ENCODE assay signal across 19 cellular contexts in the genomic region with DNA sequence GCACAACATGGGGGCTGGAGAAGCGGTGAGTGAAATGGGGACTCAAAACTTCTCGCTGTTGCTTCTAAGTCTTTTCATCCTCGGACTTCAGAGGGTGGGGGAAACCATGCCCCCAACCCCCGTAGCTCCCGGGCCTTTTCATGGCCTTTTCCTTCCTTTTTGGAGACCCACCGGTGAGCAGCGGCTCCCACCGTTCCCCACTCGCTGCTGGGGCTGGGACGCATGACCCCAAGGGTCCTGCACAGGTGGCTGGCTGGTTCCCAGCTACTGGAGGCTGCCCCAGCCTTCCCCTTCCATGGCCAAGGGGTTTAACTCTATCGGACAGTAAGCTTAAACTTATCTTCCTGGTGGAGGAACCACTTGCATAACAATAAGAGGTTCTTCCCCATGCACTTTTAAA.
DNase-seq lines count a peak whose midpoint lies in the region; ATAC-seq and TF ChIP-seq lines count a peak whose summit lies in the region.
"Had no signal": no experiment of that assay in that cellular context is flagged by ENCODE, and none has a peak within 500 bp of the region (broad histone marks: within the 10 kb centered on the region; RNA-seq: fewer than 3 reads in every experiment).

No MANE protein-coding gene starts in this region.

- no peak for TF ChIP-seq RAD21 in SK-N-SH (IDR thresholded peaks at IDR 0.05; ENCODE audit: low read length)

- H3K9ac ChIP-seq in SK-N-SH, result no peak overlapping the region
- H3K9ac ChIP-seq: BLaER1 had no signal

- TF ChIP-seq CTCF in GM23338 (conservative IDR thresholded peaks at IDR 0.05; ENCODE audit: low read depth in 2 of 2), result no peak
- TF ChIP-seq CTCF in WTC11 (IDR thresholded peaks at IDR 0.05), result no peak
- TF ChIP-seq CTCF in osteocyte (IDR thresholded peaks at IDR 0.05), result no peak
- TF ChIP-seq CTCF in SK-N-SH (IDR thresholded peaks at IDR 0.05), result no peak

- H4K20me1 ChIP-seq in GM23338 (replicated peaks; ENCODE audit: insufficient read depth) (no peaks in the 10 kb centered on the region), SK-N-SH (ENCODE audit: insufficient read depth) (no peaks in the 10 kb centered on the region)
- H4K20me1 ChIP-seq: BLaER1 had no signal

- no peak for TF ChIP-seq EP300 in SK-N-SH (IDR thresholded peaks at IDR 0.05; ENCODE audit: borderline replicate concordance in 1 of 2, low read depth in 1 of 2, low read length in 1 of 2)

- H3K27me3 Mint-ChIP-seq in GM23338 (ENCODE audit: insufficient read depth, low read depth, poor library complexity) (no peaks in the 10 kb centered on the region), WTC11 (ENCODE audit: low read depth) (no peaks in the 10 kb centered on the region), osteocyte (ENCODE audit: unreplicated experiment) (no peaks in the 10 kb centered on the region)
- H3K27me3 Mint-ChIP-seq: CD4-positive, CD25-positive, alpha-beta regulatory T cell; CD8-positive, alpha-beta memory T cell had no signal

- no peaks in the 10 kb centered on the region for H3K27me3 ChIP-seq in GM23338 (ENCODE audit: insufficient read depth)
- H3K27me3 ChIP-seq in SK-N-SH (ENCODE audit: insufficient read depth), result peaks cover 25% of the 10 kb centered on the region
- no peaks in the 10 kb centered on the region for H3K27me3 ChIP-seq in MG63
- H3K27me3 ChIP-seq: BLaER1 had no signal

- no peaks in the 10 kb centered on the region for H3K9me3 Mint-ChIP-seq in GM23338
- H3K9me3 Mint-ChIP-seq in WTC11, result peaks cover 5% of the 10 kb centered on the region
- H3K9me3 Mint-ChIP-seq in osteocyte (ENCODE audit: unreplicated experiment), result no peaks in the 10 kb centered on the region

- H3F3A ChIP-seq in GM23338 (replicated peaks; ENCODE audit: low read depth) (no peaks in the 10 kb centered on the region), SK-N-SH (replicated peaks; ENCODE audit: insufficient read depth) (no peaks in the 10 kb centered on the region)

- H3K4me3 ChIP-seq in GM23338 (no peak overlapping the region), SK-N-SH (ENCODE audit: low read depth in 2 of 2, low read length in 1 of 2) (no peak overlapping the region), MG63 (no peak overlapping the region)
- H3K4me3 ChIP-seq: BLaER1 had no signal

- H3K36me3 ChIP-seq in GM23338 (ENCODE audit: insufficient read depth) (no peaks in the 10 kb centered on the region), SK-N-SH (replicated peaks in 1 of 2; ENCODE audit: control insufficient read depth in 1 of 2, insufficient read depth in 2 of 2, low read length in 1 of 2) (no peaks in the 10 kb centered on the region), MG63 (no peaks in the 10 kb centered on the region)
- H3K36me3 ChIP-seq: BE2C, BLaER1 had no signal

- DNase-seq in GM23338 (ENCODE audit: low spot score), result no peak
- DNase-seq in WTC11 (ENCODE audit: low spot score), result no peak
- DNase-seq in osteocyte (ENCODE audit: extremely low spot score, unreplicated experiment), result peak; percentile 83
- DNase-seq in SK-N-SH, result no peak
- DNase-seq in NCI-H2196 (lab: John Stamatoyannopoulos, UW; ENCODE audit: unreplicated experiment), result no peak
- DNase-seq in MG63, result no peak
- no peak for DNase-seq in nucleus accumbens (lab: John Stamatoyannopoulos, UW)
- DNase-seq: 8988T; ACHN; BE2C; C1 segment of cervical spinal cord; CD4-positive, CD25-positive, alpha-beta regulatory T cell; CD8-positive, alpha-beta memory T cell; COR-L47; DMS79 treated with DMSO at 0.1 percent for 48 hours; GF-D8 had no signal

- H3K9me3 ChIP-seq in SK-N-SH, result no peaks in the 10 kb centered on the region
- no peaks in the 10 kb centered on the region for H3K9me3 ChIP-seq in MG63
- H3K9me3 ChIP-seq: BE2C, BLaER1 had no signal

- H2AFZ ChIP-seq in GM23338, result 0 out of 2 replicates have a peak overlapping the region, but pooled peaks have one; percentile 23
- H2AFZ ChIP-seq in SK-N-SH (ENCODE audit: low read depth), result no peak overlapping the region

- 0 out of 2 replicates have a peak overlapping the region, but pooled peaks have one; percentile 65 for H3K27ac Mint-ChIP-seq in GM23338
- peak overlapping the region; percentile 60; the same call in 1 of the 2 replicates for H3K27ac Mint-ChIP-seq in WTC11
- H3K27ac Mint-ChIP-seq in osteocyte (ENCODE audit: unreplicated experiment), result no peak overlapping the region
- H3K27ac Mint-ChIP-seq: CD14-positive monocyte; CD4-positive, alpha-beta memory T cell; CD4-positive, CD25-positive, alpha-beta regulatory T cell; CD8-positive, alpha-beta memory T cell had no signal

- H3K4me1 ChIP-seq in GM23338 (ENCODE audit: insufficient read depth) (no peaks in the 10 kb centered on the region; the same call in 1 of the 2 replicates), SK-N-SH (ENCODE audit: control insufficient read depth in 1 of 2, insufficient read depth in 2 of 2, low read depth in 1 of 2, low read length in 1 of 2) (no peaks in the 10 kb centered on the region)
- H3K4me1 ChIP-seq: BE2C, BLaER1 had no signal

- CTCF ChIA-PET in WTC11 (lab: Charles Lee) (no interaction called here), SK-N-SH (lab: Yijun Ruan, JAX) (interaction anchor here (0.7 to 1.5 kb wide), 3 partner anchors 13 to 28 kb away, joined by 3 read pairs; no protein-coding TSS in a partner anchor)

- H3K9me2 ChIP-seq in GM23338 (ENCODE audit: insufficient read depth) (no peaks in the 10 kb centered on the region), SK-N-SH (no peaks in the 10 kb centered on the region; the same call in 1 of the 2 replicates)

- POLR2A ChIA-PET in WTC11 (lab: Charles Lee) (no interaction called here), SK-N-SH (lab: Yijun Ruan, JAX) (no interaction called here)

- no peaks in the 10 kb centered on the region for H3K79me2 ChIP-seq in GM23338 (replicated peaks; ENCODE audit: insufficient read depth)
- no peaks in the 10 kb centered on the region for H3K79me2 ChIP-seq in SK-N-SH (ENCODE audit: insufficient read depth)

- H3K4me3 Mint-ChIP-seq in GM23338 (no peak overlapping the region), WTC11 (no peak overlapping the region), osteocyte (ENCODE audit: unreplicated experiment) (no peak overlapping the region)
- H3K4me3 Mint-ChIP-seq: CD14-positive monocyte; CD4-positive, alpha-beta memory T cell; CD4-positive, CD25-positive, alpha-beta regulatory T cell; CD8-positive, alpha-beta memory T cell had no signal

- ATAC-seq in GM23338 (no peak), WTC11 (peak; percentile 32; the same call in 1 of the 2 replicates)

- H3K27ac ChIP-seq in GM23338 (ENCODE audit: low read depth) (no peak overlapping the region), SK-N-SH (ENCODE audit: low read depth in 2 of 2, low read length in 1 of 2) (no peak overlapping the region)
- H3K27ac ChIP-seq: BLaER1 had no signal

- H3K4me1 Mint-ChIP-seq in GM23338 (0 out of 3 replicates have a peak, but pooled peaks cover 2% of the 10 kb centered on the region), WTC11 (peaks cover 11% of the 10 kb centered on the region), osteocyte (ENCODE audit: unreplicated experiment) (peaks cover 16% of the 10 kb centered on the region)
- H3K4me1 Mint-ChIP-seq: CD14-positive monocyte; CD4-positive, alpha-beta memory T cell; CD4-positive, CD25-positive, alpha-beta regulatory T cell; CD8-positive, alpha-beta memory T cell had no signal

- no peak overlapping the region for H3K4me2 ChIP-seq in GM23338
- H3K4me2 ChIP-seq in SK-N-SH, result no peak overlapping the region
- H3K4me2 ChIP-seq: BLaER1 had no signal

- WGBS in SK-N-SH (ENCODE audit: low lambda C conversion rate), result 31% methylated on average over 11 of the region's 11 CpGs

- H3K36me3 Mint-ChIP-seq in GM23338 (ENCODE audit: low read depth), result no peaks in the 10 kb centered on the region
- peaks cover 5% of the 10 kb centered on the region; the same call in 1 of the 2 replicates for H3K36me3 Mint-ChIP-seq in WTC11
- H3K36me3 Mint-ChIP-seq in osteocyte (ENCODE audit: unreplicated experiment), result no peaks in the 10 kb centered on the region
- H3K36me3 Mint-ChIP-seq: CD14-positive monocyte; CD4-positive, alpha-beta memory T cell; CD4-positive, CD25-positive, alpha-beta regulatory T cell had no signal

TF ChIP-seq in WTC11, 78 proteins besides CTCF, POLR2A, EP300 and RAD21 (continues in another document):
- TF ChIP-seq TCF7 (CRISPR knock-in tag; IDR thresholded peaks at IDR 0.05; ENCODE audit: low read depth) (no peak), FOXJ3 (CRISPR knock-in tag; IDR thresholded peaks at IDR 0.05; ENCODE audit: borderline replicate concordance) (no peak), ZNF121 (CRISPR knock-in tag; IDR thresholded peaks at IDR 0.05) (no peak), NFYB (CRISPR knock-in tag; conservative IDR thresholded peaks at IDR 0.05; ENCODE audit: low read depth) (no peak)

TF ChIP-seq in SK-N-SH, 30 proteins besides CTCF, POLR2A, EP300 and RAD21:
- TF ChIP-seq NFIC (IDR thresholded peaks at IDR 0.05; ENCODE audit: borderline replicate concordance), result no peak
- no peak for TF ChIP-seq FOXM1 (IDR thresholded peaks at IDR 0.05; ENCODE audit: low read depth)
- no peak for TF ChIP-seq RXRA (IDR thresholded peaks at IDR 0.05; ENCODE audit: borderline replicate concordance, low read depth)
- TF ChIP-seq, protein P1, sequence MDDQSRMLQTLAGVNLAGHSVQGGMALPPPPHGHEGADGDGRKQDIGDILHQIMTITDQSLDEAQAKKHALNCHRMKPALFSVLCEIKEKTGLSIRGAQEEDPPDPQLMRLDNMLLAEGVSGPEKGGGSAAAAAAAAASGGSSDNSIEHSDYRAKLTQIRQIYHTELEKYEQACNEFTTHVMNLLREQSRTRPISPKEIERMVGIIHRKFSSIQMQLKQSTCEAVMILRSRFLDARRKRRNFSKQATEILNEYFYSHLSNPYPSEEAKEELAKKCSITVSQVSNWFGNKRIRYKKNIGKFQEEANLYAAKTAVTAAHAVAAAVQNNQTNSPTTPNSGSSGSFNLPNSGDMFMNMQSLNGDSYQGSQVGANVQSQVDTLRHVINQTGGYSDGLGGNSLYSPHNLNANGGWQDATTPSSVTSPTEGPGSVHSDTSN (IDR thresholded peaks at IDR 0.05), result no peak
- no peak for TF ChIP-seq FOXJ3 (CRISPR knock-in tag; IDR thresholded peaks at IDR 0.05)
TF ChIP-seq in SK-N-SH: peak in this region for 0.
